In the genomic region with DNA sequence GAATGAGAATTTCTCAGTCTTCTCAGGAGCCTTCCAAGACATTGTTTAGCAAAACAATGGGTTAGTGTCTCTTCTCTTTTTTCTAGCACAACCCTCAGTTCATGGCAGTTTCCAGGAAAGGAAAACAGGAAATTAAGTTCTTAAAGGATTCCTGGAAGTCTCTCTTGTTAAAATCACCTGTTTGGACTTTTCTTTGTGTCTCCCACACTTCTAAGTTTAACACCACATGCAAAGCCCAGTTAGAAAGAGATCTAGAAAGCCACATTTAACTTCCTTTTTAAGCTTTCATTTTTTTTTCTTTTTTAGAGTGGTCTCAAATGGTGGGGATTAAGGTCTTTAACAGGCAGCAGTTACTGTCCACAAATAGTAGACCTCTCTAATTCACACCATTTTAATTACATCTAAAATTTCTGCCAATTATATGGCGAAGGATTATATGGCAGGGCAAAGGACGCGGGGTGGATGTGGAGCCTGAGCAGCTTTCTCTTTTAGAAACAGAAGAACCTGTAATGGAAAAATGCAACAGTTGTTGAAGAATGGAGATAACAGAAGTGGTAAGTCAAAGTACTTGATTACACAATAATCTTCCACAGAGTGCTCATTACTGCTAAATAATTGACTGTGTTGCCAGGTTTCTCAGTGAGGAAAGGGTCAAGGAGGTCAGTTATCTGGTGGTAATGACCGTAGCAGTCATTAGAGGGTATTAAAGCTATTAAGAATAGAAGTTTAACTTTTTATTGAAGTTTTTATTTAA, we compare ENCODE assay signal across 28 cellular contexts.
DNase-seq lines count a peak whose midpoint lies in the region; ATAC-seq, FAIRE-seq and TF ChIP-seq lines count a peak whose summit lies in the region.
"Had no signal": no experiment of that assay in that cellular context is flagged by ENCODE, and none has a peak within 500 bp of the region (broad histone marks: within the 10 kb centered on the region; RNA-seq: fewer than 3 reads in every experiment).

No MANE protein-coding gene starts in this region.

- no peak overlapping the region for H3K4me3 Mint-ChIP-seq in endothelial cell (ENCODE audit: unreplicated experiment)
- no peak overlapping the region for H3K4me3 Mint-ChIP-seq in activated CD8-positive, alpha-beta T cell treated with anti-CD3 and anti-CD28 coated beads for 36 hours
- H3K4me3 Mint-ChIP-seq: activated CD4-positive, alpha-beta T cell treated with anti-CD3 and anti-CD28 coated beads, Interleukin-2, amount 10 ng/mL, durations not matched to agents 7 days and 5 days; activated CD8-positive, alpha-beta memory T cell treated with anti-CD3 and anti-CD28 coated beads, Interleukin-2, amount 10 ng/mL, durations not matched to agents 7 days and 5 days; H9; stimulated activated memory B cell treated with anti-CD40 and anti-IgM and Interleukin-4, amounts not matched to agents 10 μg/mL and 1 μg/mL and 100 μg/mL, for 72 hours; type B pancreatic cell had no signal

- H3K36me3 ChIP-seq in heart left ventricle, result no peaks in the 10 kb centered on the region
- no peaks in the 10 kb centered on the region for H3K36me3 ChIP-seq in right atrium auricular region
- no peaks in the 10 kb centered on the region for H3K36me3 ChIP-seq in small intestine (ENCODE audit: control insufficient read depth in 2 of 2, insufficient read depth in 2 of 2, low read length in 2 of 2)

- CTCF ChIA-PET in activated CD8-positive, alpha-beta T cell treated with anti-CD3 and anti-CD28 coated beads for 36 hours (lab: Charles Lee), result no interaction called here

- H3K27me3 ChIP-seq in heart left ventricle (no peaks in the 10 kb centered on the region), right atrium auricular region (no peaks in the 10 kb centered on the region), small intestine (ENCODE audit: control insufficient read depth in 2 of 2, insufficient read depth in 2 of 2, low read length in 2 of 2) (no peaks in the 10 kb centered on the region)
- H3K27me3 ChIP-seq: dorsolateral prefrontal cortex had no signal

- DNase-seq in heart left ventricle, result no peak
- DNase-seq in right atrium auricular region (ENCODE audit: low spot score), result no peak
- peak; percentile 1 for DNase-seq in NCI-H1105 (lab: John Stamatoyannopoulos, UW)
- DNase-seq in endothelial cell (ENCODE audit: low spot score), result no peak
- DNase-seq in small intestine, result peak; percentile 68
- no peak for DNase-seq in activated CD8-positive, alpha-beta T cell treated with anti-CD3 and anti-CD28 coated beads for 36 hours
- DNase-seq: activated CD4-positive, alpha-beta T cell treated with anti-CD3 and anti-CD28 coated beads, Interleukin-2, amount 10 ng/mL, durations not matched to agents 7 days and 5 days; activated CD8-positive, alpha-beta memory T cell treated with anti-CD3 and anti-CD28 coated beads, Interleukin-2, amount 10 ng/mL, durations not matched to agents 7 days and 5 days; activated T-cell treated with anti-CD3 and anti-CD28 coated beads, Interleukin-2, amount 50 U/mL, for 48 hours; C1 segment of cervical spinal cord; Caco-2; DMS79 treated with DMSO at 0.1 percent for 48 hours; dorsolateral prefrontal cortex; H9; KG1; kidney; MM.1S; NCI-H1694 treated with DMSO at 0.1 percent for 48 hours; NCI-H2171 treated with DMSO at 0.1 percent for 48 hours; NCI-H774; stimulated activated CD4-positive, alpha-beta T cell treated with anti-CD3 and anti-CD28 coated beads, Interleukin-4, amount 100 ng/mL, for 4 hours; substantia nigra had no signal

- no peak for TF ChIP-seq POLR2A in heart left ventricle (IDR thresholded peaks at IDR 0.05)

- H3K27ac Mint-ChIP-seq in endothelial cell (ENCODE audit: unreplicated experiment), result peak overlapping the region; percentile 55
- H3K27ac Mint-ChIP-seq in activated CD8-positive, alpha-beta T cell treated with anti-CD3 and anti-CD28 coated beads for 36 hours, result no peak overlapping the region
- H3K27ac Mint-ChIP-seq: activated CD4-positive, alpha-beta T cell treated with anti-CD3 and anti-CD28 coated beads, Interleukin-2, amount 10 ng/mL, durations not matched to agents 7 days and 5 days; activated CD8-positive, alpha-beta memory T cell treated with anti-CD3 and anti-CD28 coated beads, Interleukin-2, amount 10 ng/mL, durations not matched to agents 7 days and 5 days; stimulated activated memory B cell treated with anti-CD40 and anti-IgM and Interleukin-4, amounts not matched to agents 10 μg/mL and 1 μg/mL and 100 μg/mL, for 72 hours; type B pancreatic cell had no signal

- H3K36me3 Mint-ChIP-seq in endothelial cell (ENCODE audit: low read depth, unreplicated experiment), result no peaks in the 10 kb centered on the region
- H3K36me3 Mint-ChIP-seq in activated CD8-positive, alpha-beta T cell treated with anti-CD3 and anti-CD28 coated beads for 36 hours (ENCODE audit: low read depth), result no peaks in the 10 kb centered on the region
- H3K36me3 Mint-ChIP-seq: activated CD8-positive, alpha-beta memory T cell treated with anti-CD3 and anti-CD28 coated beads, Interleukin-2, amount 10 ng/mL, durations not matched to agents 7 days and 5 days; type B pancreatic cell had no signal

- 50 to 63% (median 57%) methylated on average over 4 of the region's 4 CpGs for WGBS in heart left ventricle, 4 donors
- WGBS in small intestine, 3 donors, result 24 to 59% (median 27%) methylated on average over 4 of the region's 4 CpGs

- H3K27me3 Mint-ChIP-seq in endothelial cell (ENCODE audit: unreplicated experiment), result no peaks in the 10 kb centered on the region
- no peaks in the 10 kb centered on the region for H3K27me3 Mint-ChIP-seq in activated CD8-positive, alpha-beta T cell treated with anti-CD3 and anti-CD28 coated beads for 36 hours
- H3K27me3 Mint-ChIP-seq: activated CD4-positive, alpha-beta T cell treated with anti-CD3 and anti-CD28 coated beads, Interleukin-2, amount 10 ng/mL, durations not matched to agents 7 days and 5 days; activated CD8-positive, alpha-beta memory T cell treated with anti-CD3 and anti-CD28 coated beads, Interleukin-2, amount 10 ng/mL, durations not matched to agents 7 days and 5 days; stimulated activated memory B cell treated with anti-CD40 and anti-IgM and Interleukin-4, amounts not matched to agents 10 μg/mL and 1 μg/mL and 100 μg/mL, for 72 hours; type B pancreatic cell had no signal

- H3K4me1 ChIP-seq in heart left ventricle (peaks cover 0 to 41% (median 5%) of the 10 kb centered on the region in 12 donors), right atrium auricular region (no peaks in the 10 kb centered on the region), small intestine (ENCODE audit: control insufficient read depth in 2 of 2, insufficient read depth in 1 of 2, low read depth in 1 of 2, low read length in 1 of 2) (no peaks in the 10 kb centered on the region)
- H3K4me1 ChIP-seq: Caco-2 had no signal

- POLR2A ChIA-PET in activated CD8-positive, alpha-beta T cell treated with anti-CD3 and anti-CD28 coated beads for 36 hours (lab: Charles Lee), result no interaction called here

- no peaks in the 10 kb centered on the region for H3K9me3 Mint-ChIP-seq in endothelial cell (ENCODE audit: unreplicated experiment)
- H3K9me3 Mint-ChIP-seq in activated CD8-positive, alpha-beta T cell treated with anti-CD3 and anti-CD28 coated beads for 36 hours, result peaks cover 3% of the 10 kb centered on the region
- H3K9me3 Mint-ChIP-seq: activated CD4-positive, alpha-beta T cell treated with anti-CD3 and anti-CD28 coated beads, Interleukin-2, amount 10 ng/mL, durations not matched to agents 7 days and 5 days; H9; type B pancreatic cell had no signal

- TF ChIP-seq CTCF in heart left ventricle (IDR thresholded peaks at IDR 0.05) (no peak), right atrium auricular region (IDR thresholded peaks at IDR 0.05) (no peak), endothelial cell (IDR thresholded peaks at IDR 0.05; ENCODE audit: unreplicated experiment) (no peak)
- TF ChIP-seq CTCF in activated CD8-positive, alpha-beta T cell treated with anti-CD3 and anti-CD28 coated beads for 36 hours (IDR thresholded peaks at IDR 0.05), result no peak

- intact Hi-C loops in heart left ventricle (cut with DNase I), result no loop called here
- intact Hi-C loops in activated CD8-positive, alpha-beta T cell treated with anti-CD3 and anti-CD28 coated beads for 36 hours (cut with micrococcal nuclease), result no loop called here

- peak in 3 of 4 donors; percentile 42 to 79 (median 74) for ATAC-seq in heart left ventricle
- no peak for ATAC-seq in GM19467 (IDR thresholded peaks at IDR 0.05; ENCODE audit: unreplicated experiment)
- no peak for ATAC-seq in activated CD8-positive, alpha-beta T cell treated with anti-CD3 and anti-CD28 coated beads for 36 hours
- ATAC-seq: activated CD8-positive, alpha-beta memory T cell treated with anti-CD3 and anti-CD28 coated beads, Interleukin-2, amount 10 ng/mL, durations not matched to agents 7 days and 5 days; sciatic nerve; stimulated activated memory B cell treated with anti-CD40 and anti-IgM and Interleukin-4, amounts not matched to agents 10 μg/mL and 1 μg/mL and 100 μg/mL, for 72 hours had no signal

- H3K4me3 ChIP-seq in heart left ventricle, result no peak overlapping the region
- H3K4me3 ChIP-seq in right atrium auricular region, result no peak overlapping the region
- H3K4me3 ChIP-seq in small intestine (ENCODE audit: low read depth in 1 of 2, low read length in 2 of 2), result no peak overlapping the region
- H3K4me3 ChIP-seq: dorsolateral prefrontal cortex had no signal

- H3K27ac ChIP-seq in heart left ventricle, result peak overlapping the region in 7 of 12 donors; percentile 7 to 59 (median 28)
- no peak overlapping the region for H3K27ac ChIP-seq in right atrium auricular region
- H3K27ac ChIP-seq in small intestine (ENCODE audit: low read depth in 1 of 2, low read length in 1 of 2), result no peak overlapping the region
- H3K27ac ChIP-seq: VCaP had no signal

- no peaks in the 10 kb centered on the region for H3K9me3 ChIP-seq in heart left ventricle
- no peaks in the 10 kb centered on the region for H3K9me3 ChIP-seq in right atrium auricular region
- H3K9me3 ChIP-seq in small intestine (ENCODE audit: control insufficient read depth, low read depth), result no peaks in the 10 kb centered on the region
- H3K9me3 ChIP-seq: Caco-2 had no signal

- FAIRE-seq in small intestine (lab: Jason Lieb, UNC), result no peak
- FAIRE-seq: GM18507, kidney had no signal

- peaks cover 14% of the 10 kb centered on the region for H3K4me1 Mint-ChIP-seq in endothelial cell (ENCODE audit: unreplicated experiment)
- no peaks in the 10 kb centered on the region for H3K4me1 Mint-ChIP-seq in activated CD8-positive, alpha-beta T cell treated with anti-CD3 and anti-CD28 coated beads for 36 hours (ENCODE audit: low read depth)
- H3K4me1 Mint-ChIP-seq: activated CD8-positive, alpha-beta memory T cell treated with anti-CD3 and anti-CD28 coated beads, Interleukin-2, amount 10 ng/mL, durations not matched to agents 7 days and 5 days had no signal

Comparison
In these comparisons a context has a peak if more than half of its experiments do, and no peak if none do; other contexts are left out.
1. H3K27ac ChIP-seq: peak in heart left ventricle (7 of 12); none in right atrium auricular region (0 of 2) and small intestine (0 of 2).
2. ATAC-seq: peak in heart left ventricle (3 of 4); none in GM19467 (single experiment) and activated CD8-positive, alpha-beta T cell treated with anti-CD3 and anti-CD28 coated beads for 36 hours (single experiment).
3. DNase-seq: peak in NCI-H1105 (single experiment) and small intestine (single experiment); none in heart left ventricle (0 of 5), right atrium auricular region (single experiment), endothelial cell (single experiment) and activated CD8-positive, alpha-beta T cell treated with anti-CD3 and anti-CD28 coated beads for 36 hours (single experiment).